ENCODE assay signal across 8 cellular contexts in genomic region chr7:22544245-22544644, GRCh38. TPM values are rescaled to one million over a fixed set of nuclear protein-coding genes. Genes with fewer than 3 reads are reported as not detected.
"Had no signal": no experiment of that assay in that cellular context is flagged by ENCODE, and none has a peak within 500 bp of the region (broad histone marks: within the 10 kb centered on the region; RNA-seq: fewer than 3 reads in every experiment).

No MANE protein-coding gene starts in this region.

- H3K27ac ChIP-seq: HL-60 had no signal

- H3K4me3 Mint-ChIP-seq: GM23338, H9, HFFc6, IgD-negative memory B cell had no signal

- H3K4me3 ChIP-seq: GM23338 had no signal

- H3K9me3 Mint-ChIP-seq: GM23338, H9, HFFc6, IgD-negative memory B cell had no signal

- H3K27ac Mint-ChIP-seq: GM23338, H9, HFFc6, IgD-negative memory B cell had no signal

- H3K36me3 Mint-ChIP-seq: IgD-negative memory B cell had no signal

- DNase-seq: H9, HCEC 1CT, HFFc6, KBM-7 had no signal

- ATAC-seq: GM23338, HepG2 had no signal

- H2AFZ ChIP-seq: GM23338 had no signal

- H3K4me2 ChIP-seq: GM23338 had no signal

RNA-seq across cellular contexts. Expression of gene STEAP1B, which starts 44.3 kb away (rescaled TPM):
- total RNA-seq: HepG2 had no signal
